8 cellular contexts compared by ENCODE assay signal in genomic region chr16:88437367-88437964, GRCh38. TPM values are rescaled to one million over a fixed set of nuclear protein-coding genes. Genes with fewer than 3 reads are reported as not detected.
DNase-seq lines count a peak whose midpoint lies in the region; ATAC-seq and TF ChIP-seq lines count a peak whose summit lies in the region.

No MANE protein-coding gene starts in this region.

- peak; percentile 85 for TF ChIP-seq CTCF in coronary artery (IDR thresholded peaks at IDR 0.05)
- peak; percentile 87 to 90 for TF ChIP-seq CTCF in tibial artery (IDR thresholded peaks at IDR 0.05)

- H3K4me3 Mint-ChIP-seq in activated CD4-positive, alpha-beta T cell treated with anti-CD3 and anti-CD28 coated beads, Interleukin-2, amount 10 ng/mL, durations not matched to agents 7 days and 5 days = no peak overlapping the region
- no peak overlapping the region for H3K4me3 Mint-ChIP-seq in naive B cell

- POLR2A ChIA-PET in activated CD4-positive, alpha-beta T cell treated with anti-CD3 and anti-CD28 coated beads, Interleukin-2, amount 10 ng/mL, durations not matched to agents 7 days and 5 days (lab: Charles Lee) = no interaction called here

- ATAC-seq in naive B cell (ENCODE audit: low read depth in 2 of 2) (peak; percentile 81 to 82), HG03280 (IDR thresholded peaks at IDR 0.05; ENCODE audit: unreplicated experiment) (no peak)

- no peaks in the 10 kb centered on the region for H3K9me3 ChIP-seq in tibial artery

- H3K27me3 ChIP-seq in tibial artery = peaks cover 0 to 31% of the 10 kb centered on the region in 2 donors

- H3K36me3 Mint-ChIP-seq in activated CD4-positive, alpha-beta T cell treated with anti-CD3 and anti-CD28 coated beads, Interleukin-2, amount 10 ng/mL, durations not matched to agents 7 days and 5 days (ENCODE audit: low read depth) = no peaks in the 10 kb centered on the region
- no peaks in the 10 kb centered on the region for H3K36me3 Mint-ChIP-seq in naive B cell

- H3K9me3 Mint-ChIP-seq in activated CD4-positive, alpha-beta T cell treated with anti-CD3 and anti-CD28 coated beads, Interleukin-2, amount 10 ng/mL, durations not matched to agents 7 days and 5 days = no peaks in the 10 kb centered on the region
- no peaks in the 10 kb centered on the region for H3K9me3 Mint-ChIP-seq in naive B cell

- H3K27ac ChIP-seq in coronary artery (no peak overlapping the region), tibial artery (no peak overlapping the region)

- H3K4me3 ChIP-seq in coronary artery (no peak overlapping the region), tibial artery (no peak overlapping the region)

- no peaks in the 10 kb centered on the region for H3K36me3 ChIP-seq in tibial artery

- DNase-seq in Daoy (ENCODE audit: low read depth) = peak; percentile 59
- peak; percentile 33 for DNase-seq in NCI-H1092 (lab: John Stamatoyannopoulos, UW)
- peak; percentile 65 for DNase-seq in activated CD4-positive, alpha-beta T cell treated with anti-CD3 and anti-CD28 coated beads, Interleukin-2, amount 10 ng/mL, durations not matched to agents 7 days and 5 days
- DNase-seq in coronary artery (ENCODE audit: low spot score) = no peak
- DNase-seq in naive B cell = peak; percentile 62
- DNase-seq in tibial artery = no peak
- no peak for DNase-seq in HCEC 1CT

- intact Hi-C loops in tibial artery (cut with DNase I; ENCODE audit: low total_unique reads) = loop anchor here (2.0 kb wide), 1 partner anchor 243 kb away; no protein-coding TSS in a partner anchor

- H3K27me3 Mint-ChIP-seq in activated CD4-positive, alpha-beta T cell treated with anti-CD3 and anti-CD28 coated beads, Interleukin-2, amount 10 ng/mL, durations not matched to agents 7 days and 5 days = no peaks in the 10 kb centered on the region
- H3K27me3 Mint-ChIP-seq in naive B cell = no peaks in the 10 kb centered on the region

- no peak overlapping the region for H3K27ac Mint-ChIP-seq in activated CD4-positive, alpha-beta T cell treated with anti-CD3 and anti-CD28 coated beads, Interleukin-2, amount 10 ng/mL, durations not matched to agents 7 days and 5 days
- no peak overlapping the region for H3K27ac Mint-ChIP-seq in naive B cell

- peaks cover 0 to 7% (median 0%) of the 10 kb centered on the region in 4 donors for H3K4me1 ChIP-seq in tibial artery

- CTCF ChIA-PET in activated CD4-positive, alpha-beta T cell treated with anti-CD3 and anti-CD28 coated beads, Interleukin-2, amount 10 ng/mL, durations not matched to agents 7 days and 5 days (lab: Charles Lee) = interaction anchor here (0.9 to 1.7 kb wide), 9 partner anchors 9 to 659 kb away, joined by 3 to 8 read pairs (median 4); no protein-coding TSS in a partner anchor

- H3K4me1 Mint-ChIP-seq in activated CD4-positive, alpha-beta T cell treated with anti-CD3 and anti-CD28 coated beads, Interleukin-2, amount 10 ng/mL, durations not matched to agents 7 days and 5 days = no peaks in the 10 kb centered on the region
- H3K4me1 Mint-ChIP-seq in naive B cell = peaks cover 0 to 5% (median 0%) of the 10 kb centered on the region in 3 donors

RNA-seq across cellular contexts. Expression of gene ZFPM1, which starts 15.6 kb away (rescaled TPM):
- 0.30 and 0.40 TPM in 2 replicates for total RNA-seq in Daoy (2014; rRNA removed; shearing (Covaris generic))
- 10 to 100 TPM; 12.7 to 13.8 TPM for total RNA-seq in activated CD4-positive, alpha-beta T cell treated with anti-CD3 and anti-CD28 coated beads, Interleukin-2, amount 10 ng/mL, durations not matched to agents 7 days and 5 days
- under 1 TPM; 0.09 to 0.46 (median 0.28) TPM for polyA plus RNA-seq in naive B cell (ENCODE audit: low read depth in 6 of 6)

RNA-seq across cellular contexts. Expression of gene ZNF469, which starts 54.7 kb away (rescaled TPM):
- total RNA-seq in Daoy (2014; rRNA removed; shearing (Covaris generic)) = 0.23 and 0.27 TPM in 2 replicates
- under 1 TPM; 0.20 to 0.23 TPM for total RNA-seq in activated CD4-positive, alpha-beta T cell treated with anti-CD3 and anti-CD28 coated beads, Interleukin-2, amount 10 ng/mL, durations not matched to agents 7 days and 5 days
- polyA plus RNA-seq in naive B cell (ENCODE audit: low read depth in 6 of 6) = under 1 TPM in 5 of 6 donors, not detected in 1; 0.08 to 0.44 (median 0.15) TPM

Comparison
In these comparisons a context has a peak if more than half of its experiments do, and no peak if none do; other contexts are left out.
1. DNase-seq: peak in Daoy (single experiment), NCI-H1092 (single experiment), activated CD4-positive, alpha-beta T cell treated with anti-CD3 and anti-CD28 coated beads, Interleukin-2, amount 10 ng/mL, durations not matched to agents 7 days and 5 days (single experiment) and naive B cell (single experiment); none in coronary artery (single experiment), tibial artery (0 of 2) and HCEC 1CT (single experiment).